8 cellular contexts compared by ENCODE assay signal in genomic region chr11:43278302-43278956, GRCh38. TPM values are rescaled to one million over a fixed set of nuclear protein-coding genes. Genes with fewer than 3 reads are reported as not detected.
A peak's percentile ranks its signal among the peaks of the same experiment; 100 is the strongest.
DNase-seq lines count a peak whose midpoint lies in the region; ATAC-seq and TF ChIP-seq lines count a peak whose summit lies in the region.

No MANE protein-coding gene starts in this region.

- H2BK15ac ChIP-seq in IMR-90 (ENCODE audit: low read depth, low read length): no peak overlapping the region

- no peak overlapping the region for H2BK20ac ChIP-seq in IMR-90 (ENCODE audit: low read depth, low read length)

- H3K9me1 ChIP-seq in IMR-90 (ENCODE audit: insufficient read depth, low read length): no peaks in the 10 kb centered on the region

- H4K91ac ChIP-seq in IMR-90 (ENCODE audit: insufficient read depth, low read depth, low read length): no peak overlapping the region

- H3K14ac ChIP-seq in IMR-90 (replicated peaks; ENCODE audit: low read depth, low read length): no peak overlapping the region

- no peak overlapping the region for H4K8ac ChIP-seq in IMR-90 (ENCODE audit: low read depth in 2 of 2, low read length in 2 of 2)

- TF ChIP-seq RAD21 in IMR-90 (IDR thresholded peaks at IDR 0.05; ENCODE audit: low read length): peak; percentile 53

- no peak overlapping the region for H3K18ac ChIP-seq in IMR-90 (ENCODE audit: low read depth, low read length)

- peak; percentile 30 for TF ChIP-seq CTCF in GM12864 (IDR thresholded peaks at IDR 0.05; ENCODE audit: low read depth, low read length, missing control alignments)
- peak; percentile 53 for TF ChIP-seq CTCF in IMR-90 (conservative IDR thresholded peaks at IDR 0.05; ENCODE audit: low read depth, low read length)
- TF ChIP-seq CTCF in lower lobe of right lung (IDR thresholded peaks at IDR 0.05): no peak
- TF ChIP-seq CTCF in testis (IDR thresholded peaks at IDR 0.05): no peak

- H2BK120ac ChIP-seq in IMR-90 (ENCODE audit: low read depth, low read length): no peak overlapping the region

- H3K9me3 ChIP-seq in IMR-90 (ENCODE audit: control insufficient read depth, insufficient read depth, low read length): no peaks in the 10 kb centered on the region
- H3K9me3 ChIP-seq in lower lobe of right lung: no peaks in the 10 kb centered on the region
- no peaks in the 10 kb centered on the region for H3K9me3 ChIP-seq in testis

- H2AK9ac ChIP-seq in IMR-90 (replicated peaks; ENCODE audit: low read depth, low read length, poor library complexity): no peak overlapping the region

- no peaks in the 10 kb centered on the region for H3K79me1 ChIP-seq in IMR-90 (ENCODE audit: low read depth in 1 of 2, low read length in 2 of 2)

- H3K4ac ChIP-seq in IMR-90 (ENCODE audit: low read depth, low read length): no peak overlapping the region

- no peaks in the 10 kb centered on the region for H3K27me3 ChIP-seq in IMR-90 (ENCODE audit: control insufficient read depth, insufficient read depth, low read length)
- H3K27me3 ChIP-seq in lower lobe of right lung (ENCODE audit: low read depth): no peaks in the 10 kb centered on the region
- H3K27me3 ChIP-seq in testis: no peaks in the 10 kb centered on the region

- H3K4me2 ChIP-seq in IMR-90 (ENCODE audit: low read depth, low read length): no peak overlapping the region

- BruUV-seq in IMR-90 (replicated peaks; lab: Mats Ljungman, UMichigan): no TSS peak

- H2AK5ac ChIP-seq in IMR-90 (ENCODE audit: low read depth, low read length): no peak overlapping the region

- no peak overlapping the region for H3K9ac ChIP-seq in IMR-90 (ENCODE audit: low read depth, low read length)

- H3K4me3 ChIP-seq in GM12864 (ENCODE audit: low read depth, low read length): no peak overlapping the region
- H3K4me3 ChIP-seq in IMR-90 (ENCODE audit: insufficient read depth, low read depth, low read length): no peak overlapping the region
- no peak overlapping the region for H3K4me3 ChIP-seq in lower lobe of right lung
- no peak overlapping the region for H3K4me3 ChIP-seq in testis

- WGBS in IMR-90 (ENCODE audit: extremely low coverage in 2 of 2, insufficient read length in 1 of 2), 2 experiments: no CpG with 5 or more reads among the region's 9 CpGs
- 53 to 58% methylated on average over 9 of the region's 9 CpGs for WGBS in testis, 2 donors

- in situ Hi-C loops in IMR-90 (cut with MboI; ENCODE audit: low sequenced_read_pairs): loop anchor here (25.0 kb wide), 1 partner anchor 1816 kb away; the partner anchor contains the start of gene LRRC4C

- no peak overlapping the region for H2AFZ ChIP-seq in IMR-90 (replicated peaks; ENCODE audit: low read length, poor library complexity)

- H4K5ac ChIP-seq in IMR-90 (ENCODE audit: low read depth, low read length): no peak overlapping the region

- no peak overlapping the region for H3K56ac ChIP-seq in IMR-90 (ENCODE audit: extremely low read depth, insufficient read depth, low read length)

- TF ChIP-seq POLR2A in IMR-90 (IDR thresholded peaks at IDR 0.05; ENCODE audit: low read depth, low read length) (no peak), testis (IDR thresholded peaks at IDR 0.05) (no peak)

- H3K4me1 ChIP-seq in IMR-90 (ENCODE audit: control insufficient read depth, insufficient read depth, low read length) (no peaks in the 10 kb centered on the region), lower lobe of right lung (no peaks in the 10 kb centered on the region), testis (peaks cover 5% of the 10 kb centered on the region)

- POLR2A ChIA-PET in IMR-90 (lab: Charles Lee; ENCODE audit: unreplicated experiment): no interaction called here

- dilution Hi-C loops in IMR-90 (cut with HindIII; ENCODE audit: low sequenced_read_pairs, unreplicated experiment): no loop called here

- H3K36me3 ChIP-seq in IMR-90 (ENCODE audit: control insufficient read depth, insufficient read depth, low read length) (no peaks in the 10 kb centered on the region), lower lobe of right lung (no peaks in the 10 kb centered on the region), testis (ENCODE audit: low read depth, missing control alignments) (no peaks in the 10 kb centered on the region)

- no peak overlapping the region for H2BK5ac ChIP-seq in IMR-90 (ENCODE audit: low read depth, low read length, poor library complexity, severe bottlenecking)

- no peak overlapping the region for H3K27ac ChIP-seq in IMR-90 (ENCODE audit: insufficient read depth, low read length)
- H3K27ac ChIP-seq in lower lobe of right lung: no peak overlapping the region
- no peak overlapping the region for H3K27ac ChIP-seq in testis

- DNase-seq in GM12864 (ENCODE audit: low read depth) (no peak), IMR-90 (peak; percentile 23), iPS-NIHi11 (ENCODE audit: low spot score) (peak; percentile 49), lower lobe of right lung (no peak), testis (no peak), NCI-H187 treated with DMSO at 0.1 percent for 48 hours (lab: John Stamatoyannopoulos, UW) (no peak), T-helper 9 cell (no peak)

- ATAC-seq in IMR-90 (ENCODE audit: low read depth) (peak; percentile 81), SK-N-SH treated with all-trans-retinoic acid at 6 μM for 48 hours (peak; percentile 89), lower lobe of right lung (no peak)

- CTCF ChIA-PET in IMR-90 (lab: Yijun Ruan, JAX): interaction anchor here (0.7 kb wide), 1 partner anchor 1823 kb away, joined by 3 read pairs; no protein-coding TSS in a partner anchor

- H3K23ac ChIP-seq in IMR-90 (ENCODE audit: low read depth, low read length): no peak overlapping the region

- intact Hi-C loops in IMR-90 (cut with micrococcal nuclease) (no loop called here), lower lobe of right lung (cut with DNase I) (loop anchor here (10.0 kb wide), 1 partner anchor 504 kb away; no protein-coding TSS in a partner anchor), testis (cut with DNase I; ENCODE audit: low total_unique reads) (no loop called here)

- no peaks in the 10 kb centered on the region for H4K20me1 ChIP-seq in IMR-90 (ENCODE audit: insufficient read depth, low read length)

TF ChIP-seq in IMR-90, 13 proteins besides CTCF, POLR2A, EP300 and RAD21 (continues in another document):
- TF ChIP-seq FOS (IDR thresholded peaks at IDR 0.05; ENCODE audit: low read depth, low read length): no peak
- TF ChIP-seq CEBPB (IDR thresholded peaks at IDR 0.05; ENCODE audit: low read depth, low read length): no peak
- no peak for TF ChIP-seq NFE2L2 (IDR thresholded peaks at IDR 0.05; ENCODE audit: low read depth, low read length)
- TF ChIP-seq, protein P1, sequence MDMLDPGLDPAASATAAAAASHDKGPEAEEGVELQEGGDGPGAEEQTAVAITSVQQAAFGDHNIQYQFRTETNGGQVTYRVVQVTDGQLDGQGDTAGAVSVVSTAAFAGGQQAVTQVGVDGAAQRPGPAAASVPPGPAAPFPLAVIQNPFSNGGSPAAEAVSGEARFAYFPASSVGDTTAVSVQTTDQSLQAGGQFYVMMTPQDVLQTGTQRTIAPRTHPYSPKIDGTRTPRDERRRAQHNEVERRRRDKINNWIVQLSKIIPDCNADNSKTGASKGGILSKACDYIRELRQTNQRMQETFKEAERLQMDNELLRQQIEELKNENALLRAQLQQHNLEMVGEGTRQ (IDR thresholded peaks at IDR 0.05; ENCODE audit: low read depth, low read length): no peak
- TF ChIP-seq SMC3 (IDR thresholded peaks at IDR 0.05; ENCODE audit: low read depth, low read length): no peak
- TF ChIP-seq MAZ (IDR thresholded peaks at IDR 0.05; ENCODE audit: borderline replicate concordance, low read depth, low read length): no peak
- no peak for TF ChIP-seq ELK1 (IDR thresholded peaks at IDR 0.05; ENCODE audit: borderline replicate concordance, low read depth, low read length)

TF ChIP-seq in SK-N-SH treated with all-trans-retinoic acid at 6 μM for 48 hours, 23 proteins besides CTCF, POLR2A, EP300 and RAD21 (continues in another document):
- TF ChIP-seq ESRRG (CRISPR knock-in tag; IDR thresholded peaks at IDR 0.05) (no peak), TOX (CRISPR knock-in tag; IDR thresholded peaks at IDR 0.05; ENCODE audit: borderline replicate concordance) (no peak), CREB5 (CRISPR knock-in tag; IDR thresholded peaks at IDR 0.05; ENCODE audit: low read depth) (no peak), ZNF8 (CRISPR knock-in tag; IDR thresholded peaks at IDR 0.05) (no peak), RARB (CRISPR knock-in tag; IDR thresholded peaks at IDR 0.05) (no peak), GLIS3 (CRISPR knock-in tag; IDR thresholded peaks at IDR 0.05) (no peak), ZC3H10 (CRISPR knock-in tag; IDR thresholded peaks at IDR 0.05) (no peak), TCF4 (CRISPR knock-in tag; IDR thresholded peaks at IDR 0.05; ENCODE audit: borderline replicate concordance) (no peak), OSR1 (CRISPR knock-in tag; IDR thresholded peaks at IDR 0.05) (no peak), ZNF70 (CRISPR knock-in tag; IDR thresholded peaks at IDR 0.05) (no peak)

RNA-seq across cellular contexts. Expression of gene API5, which starts 33.4 kb away (rescaled TPM):
- total RNA-seq in IMR-90 (2012; rRNA removed) (59.9 and 94.7 TPM in 2 replicates), lower lobe of right lung (81.9 TPM), testis (10 to 100 TPM; 73.6 to 74.9 TPM)
- polyA plus RNA-seq in IMR-90 (2012; rRNA removed) (35.4 and 44.9 TPM in 2 replicates), testis (ENCODE audit: insufficient read depth, low read depth, low replicate concordance) (51.4 TPM)
- polyA plus RNA-seq in IMR-90 (2012; cell fraction: cytosol; rRNA removed): 11.0 and 12.5 TPM in 2 replicates
- 4.6 and 23.4 TPM in 2 replicates for polyA plus RNA-seq in IMR-90 (2012; cell fraction: nucleus; rRNA removed; ENCODE audit: low replicate concordance)

Comparison
In these comparisons a context has a peak if more than half of its experiments do, and no peak if none do; other contexts are left out.
1. DNase-seq: peak in IMR-90 (single experiment) and iPS-NIHi11 (single experiment); none in GM12864 (single experiment), lower lobe of right lung (single experiment), testis (single experiment), NCI-H187 treated with DMSO at 0.1 percent for 48 hours (single experiment) and T-helper 9 cell (single experiment).
2. CTCF ChIP-seq: peak in GM12864 (single experiment) and IMR-90 (single experiment); none in lower lobe of right lung (single experiment) and testis (0 of 3).
3. ATAC-seq: peak in IMR-90 (single experiment) and SK-N-SH treated with all-trans-retinoic acid at 6 μM for 48 hours (single experiment); none in lower lobe of right lung (0 of 2).